ENCODE assay signal across 9 cellular contexts in the genomic region with DNA sequence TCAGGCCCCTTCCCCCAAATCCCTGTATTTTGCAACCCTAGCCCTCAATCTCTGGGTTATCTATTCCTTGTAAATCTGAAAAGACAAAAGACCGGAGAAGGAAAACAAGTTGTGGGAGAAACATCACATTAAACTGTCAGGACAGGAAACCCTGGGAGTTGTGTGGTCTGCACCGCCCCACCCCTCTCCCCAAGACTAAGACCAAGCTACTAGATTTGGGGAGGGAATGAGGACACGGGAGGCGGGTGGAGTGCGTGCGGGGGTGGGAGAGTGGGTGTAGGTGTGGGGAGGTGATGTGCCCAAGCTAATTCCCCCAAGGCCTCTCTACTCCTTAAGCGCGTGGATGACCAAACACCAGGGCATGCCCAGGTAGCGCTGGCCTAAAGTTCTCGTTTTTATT. TPM values are rescaled to one million over a fixed set of nuclear protein-coding genes. Genes with fewer than 3 reads are reported as not detected.
A peak's percentile ranks its signal among the peaks of the same experiment; 100 is the strongest.
DNase-seq lines count a peak whose midpoint lies in the region; TF ChIP-seq lines count a peak whose summit lies in the region.
"Had no signal": no experiment of that assay in that cellular context is flagged by ENCODE, and none has a peak within 500 bp of the region (broad histone marks: within the 10 kb centered on the region; RNA-seq: fewer than 3 reads in every experiment).

No MANE protein-coding gene starts in this region.

- TF ChIP-seq CTCF in PC-9 (conservative IDR thresholded peaks at IDR 0.05): no peak
- no peak for TF ChIP-seq CTCF in esophagus squamous epithelium (IDR thresholded peaks at IDR 0.05)

- H3K4me2 ChIP-seq in PC-9: peak overlapping the region; percentile 78
- no peak overlapping the region for H3K4me2 ChIP-seq in Karpas-422 (ENCODE audit: low read depth, low read length, poor library complexity, severe bottlenecking)

- POLR2A ChIA-PET in PC-9 (lab: Charles Lee; ENCODE audit: unreplicated experiment): interaction anchor here (0.6 kb wide), 2 partner anchors 21 to 192 kb away, joined by 3 to 6 read pairs; no protein-coding TSS in a partner anchor

- TSS peak; percentile 38 for BruUV-seq in PC-9 (replicated peaks; lab: Mats Ljungman, UMichigan)

- 65 to 87% methylated on average over 5 to 10 of the region's 10 CpGs for WGBS in esophagus squamous epithelium, 2 donors

- DNase-seq in AG20443 (ENCODE audit: low spot score) (peak; percentile 34), PC-9 (no peak), esophagus squamous epithelium (lab: John Stamatoyannopoulos, UW) (no peak), SKM-1 treated with dmso at 0.1 percent for 144 hours (lab: John Stamatoyannopoulos, UW; ENCODE audit: unreplicated experiment) (no peak), Karpas-422 (no peak), NCI-H2171 treated with DMSO at 0.1 percent for 48 hours (lab: John Stamatoyannopoulos, UW) (no peak)
- DNase-seq in stimulated activated CD4-positive, alpha-beta T cell treated with anti-CD3 and anti-CD28 coated beads, Interleukin-12 subunit alpha, Interleukin-12 subunit beta, amount 100 ng/mL, for 4 hours: no peak
- DNase-seq: NCI-H1105 treated with DMSO at 0.1 percent for 48 hours had no signal

- no peaks in the 10 kb centered on the region for H4K20me1 ChIP-seq in PC-9 (ENCODE audit: insufficient read depth)
- no peaks in the 10 kb centered on the region for H4K20me1 ChIP-seq in Karpas-422 (ENCODE audit: insufficient read depth, low read depth, low read length)

- peaks cover 19% of the 10 kb centered on the region for H3K79me2 ChIP-seq in PC-9 (ENCODE audit: low read depth)
- no peaks in the 10 kb centered on the region for H3K79me2 ChIP-seq in Karpas-422 (ENCODE audit: low read length)

- H3K27ac ChIP-seq in PC-9 (peak overlapping the region; percentile 72), esophagus squamous epithelium (peak overlapping the region; percentile 78 to 95 (median 88)), Karpas-422 (ENCODE audit: low read length) (no peak overlapping the region)

- CTCF ChIA-PET in PC-9 (lab: Charles Lee): no interaction called here

- peaks cover 22% of the 10 kb centered on the region for H3F3A ChIP-seq in PC-9 (ENCODE audit: insufficient read depth, low read depth)

- H2AFZ ChIP-seq in PC-9: no peak overlapping the region
- H2AFZ ChIP-seq in neuron (ENCODE audit: low read depth, low read length): no peak overlapping the region
- no peak overlapping the region for H2AFZ ChIP-seq in Karpas-422 (ENCODE audit: low read length)

- H3K9me2 ChIP-seq in PC-9 (ENCODE audit: insufficient read depth) (no peaks in the 10 kb centered on the region), Karpas-422 (replicated peaks; ENCODE audit: insufficient read depth, low read length) (no peaks in the 10 kb centered on the region)

- H3K9ac ChIP-seq in Karpas-422 (ENCODE audit: low read length): no peak overlapping the region

- intact Hi-C loops in PC-9 (cut with micrococcal nuclease; ENCODE audit: unreplicated experiment) (loop anchor here (2.0 to 10.0 kb wide), 2 partner anchors 41 to 167 kb away; no protein-coding TSS in a partner anchor), esophagus squamous epithelium (cut with DNase I) (no loop called here)

- no peak for TF ChIP-seq POLR2A in esophagus squamous epithelium (IDR thresholded peaks at IDR 0.05)

- no peaks in the 10 kb centered on the region for H3K9me3 ChIP-seq in PC-9 (ENCODE audit: insufficient read depth, low read depth)
- H3K9me3 ChIP-seq in esophagus squamous epithelium: no peaks in the 10 kb centered on the region
- H3K9me3 ChIP-seq in neuron (ENCODE audit: low read length): no peaks in the 10 kb centered on the region
- H3K9me3 ChIP-seq in Karpas-422 (ENCODE audit: low read length): no peaks in the 10 kb centered on the region

- H3K27me3 ChIP-seq in PC-9 (ENCODE audit: insufficient read depth, low read depth) (no peaks in the 10 kb centered on the region), esophagus squamous epithelium (peaks cover 0 to 41% (median 0%) of the 10 kb centered on the region in 4 donors), neuron (ENCODE audit: insufficient read depth, low read length) (peaks cover 13% of the 10 kb centered on the region), Karpas-422 (ENCODE audit: low read length) (no peaks in the 10 kb centered on the region)

- H3K4me3 ChIP-seq in PC-9 (peak overlapping the region; percentile 65; the same call in 1 of the 2 replicates), esophagus squamous epithelium (peak overlapping the region; percentile 54 to 89 (median 66)), neuron (ENCODE audit: low read length) (peak overlapping the region; percentile 72), Karpas-422 (ENCODE audit: low read length) (no peak overlapping the region)

- H3K36me3 ChIP-seq in PC-9 (ENCODE audit: low read depth): no peaks in the 10 kb centered on the region
- no peaks in the 10 kb centered on the region for H3K36me3 ChIP-seq in esophagus squamous epithelium
- H3K36me3 ChIP-seq in neuron (ENCODE audit: insufficient read depth, low read length): no peaks in the 10 kb centered on the region
- no peaks in the 10 kb centered on the region for H3K36me3 ChIP-seq in Karpas-422 (ENCODE audit: insufficient read depth, low read length)

- peaks cover 37% of the 10 kb centered on the region for H3K4me1 ChIP-seq in PC-9 (replicated peaks; ENCODE audit: insufficient read depth)
- H3K4me1 ChIP-seq in esophagus squamous epithelium: peaks cover 0 to 39% (median 6%) of the 10 kb centered on the region in 3 donors
- peaks cover 3% of the 10 kb centered on the region for H3K4me1 ChIP-seq in neuron (ENCODE audit: insufficient read depth, low read length)
- H3K4me1 ChIP-seq in Karpas-422 (ENCODE audit: low read length): no peaks in the 10 kb centered on the region

RNA-seq across cellular contexts. Expression of gene JCAD, which starts 1.3 kb away (rescaled TPM):
- total RNA-seq in PC-9 (2021) (30.5 and 36.7 TPM in 2 replicates), esophagus squamous epithelium (10 to 100 TPM in 1 of 4 donors, 1 to 10 TPM in 2, under 1 TPM in 1; 0.91 to 23.1 (median 5.5) TPM)
- not detected in 2 replicates for total RNA-seq in Karpas-422 (2014; rRNA removed; shearing (Covaris generic); ENCODE audit: low replicate concordance)
